Comparison of ENCODE assay signal across 8 cellular contexts in the genomic region with DNA sequence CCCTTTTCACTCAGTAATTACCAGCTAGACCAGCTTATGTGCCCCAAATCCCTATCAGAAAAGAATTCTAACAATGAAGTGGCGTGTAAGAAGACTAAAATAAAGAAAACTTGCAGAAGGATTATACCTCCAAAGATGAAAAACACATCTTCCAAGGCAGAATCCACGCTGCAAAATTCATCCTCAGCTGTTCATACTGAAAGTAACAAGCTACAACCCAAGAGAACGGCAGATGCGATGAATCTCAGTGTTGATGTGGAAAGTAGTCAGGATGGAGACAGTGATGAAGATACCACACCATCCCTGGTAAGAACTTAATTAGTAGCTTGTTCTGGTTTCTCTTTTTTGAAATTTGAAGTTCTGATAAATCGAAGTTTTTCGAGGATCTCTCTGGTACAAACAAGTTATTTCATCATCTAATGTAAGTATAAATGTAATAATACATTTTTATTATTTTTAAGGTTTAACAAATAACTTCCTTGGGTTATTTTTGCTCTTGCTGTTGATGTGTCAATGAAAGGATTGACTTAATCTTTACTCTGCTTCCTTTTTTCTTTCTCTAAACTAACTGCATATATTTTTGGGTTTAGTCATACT. TPM values are rescaled to one million over a fixed set of nuclear protein-coding genes. Genes with fewer than 3 reads are reported as not detected.
DNase-seq lines count a peak whose midpoint lies in the region; ATAC-seq and TF ChIP-seq lines count a peak whose summit lies in the region.

No MANE protein-coding gene starts in this region.

- ATAC-seq in activated T-helper 17 cell treated with anti-CD3 and anti-CD28 coated beads, Interleukin-2, amount 50 U/mL, for 72 hours (replicated peaks): peak; percentile 42
- ATAC-seq in memory B cell (ENCODE audit: low read depth) (no peak), GM21423 (IDR thresholded peaks at IDR 0.05; ENCODE audit: unreplicated experiment) (no peak)

- peak overlapping the region; percentile 81 for H3K27ac Mint-ChIP-seq in activated T-helper 17 cell treated with anti-CD3 and anti-CD28 coated beads, Interleukin-2, amount 50 U/mL, for 72 hours
- H3K27ac Mint-ChIP-seq in memory B cell: peak overlapping the region; percentile 77

- H3K36me3 Mint-ChIP-seq in activated T-helper 17 cell treated with anti-CD3 and anti-CD28 coated beads, Interleukin-2, amount 50 U/mL, for 72 hours (ENCODE audit: low read depth): peaks cover 81% of the 10 kb centered on the region
- no peaks in the 10 kb centered on the region for H3K36me3 Mint-ChIP-seq in memory B cell

- CTCF ChIA-PET in BJ (lab: Yijun Ruan, JAX): no interaction called here

- no peaks in the 10 kb centered on the region for H3K9me3 Mint-ChIP-seq in activated T-helper 17 cell treated with anti-CD3 and anti-CD28 coated beads, Interleukin-2, amount 50 U/mL, for 72 hours
- no peaks in the 10 kb centered on the region for H3K9me3 Mint-ChIP-seq in memory B cell

- H3K27me3 ChIP-seq in BJ (ENCODE audit: control insufficient read depth, insufficient read depth, low read length): no peaks in the 10 kb centered on the region

- peaks cover 15% of the 10 kb centered on the region for H3K4me1 Mint-ChIP-seq in activated T-helper 17 cell treated with anti-CD3 and anti-CD28 coated beads, Interleukin-2, amount 50 U/mL, for 72 hours
- H3K4me1 Mint-ChIP-seq in memory B cell: peaks cover 33% of the 10 kb centered on the region

- no peaks in the 10 kb centered on the region for H3K36me3 ChIP-seq in BJ (ENCODE audit: control insufficient read depth, insufficient read depth, low read length)

- H3K27me3 Mint-ChIP-seq in activated T-helper 17 cell treated with anti-CD3 and anti-CD28 coated beads, Interleukin-2, amount 50 U/mL, for 72 hours: no peaks in the 10 kb centered on the region
- H3K27me3 Mint-ChIP-seq in memory B cell: no peaks in the 10 kb centered on the region

- POLR2A ChIA-PET in BJ (lab: Charles Lee): interaction anchor here (0.6 kb wide), 1 partner anchor 18 kb away, joined by 4 read pairs; no protein-coding TSS in a partner anchor

- DNase-seq in BJ (ENCODE audit: low read depth): no peak
- DNase-seq in HFF-Myc (ENCODE audit: extremely low read depth, low read depth): no peak
- no peak for DNase-seq in memory B cell (ENCODE audit: low spot score in 2 of 2)
- DNase-seq in activated CD8-positive, alpha-beta memory T cell treated with anti-CD3 and anti-CD28 coated beads, Interleukin-2, amount 50 U/mL, for 48 hours: no peak
- DNase-seq in GOT3 (lab: John Stamatoyannopoulos, UW): no peak
- DNase-seq in NCI-H1092 treated with DMSO at 0.1 percent for 48 hours (lab: John Stamatoyannopoulos, UW): no peak

- TF ChIP-seq CTCF in BJ (IDR thresholded peaks at IDR 0.05; ENCODE audit: insufficient read depth, low read depth, low read length): no peak
- no peak for TF ChIP-seq CTCF in HFF-Myc (IDR thresholded peaks at IDR 0.05; ENCODE audit: low read depth, low read length, missing control alignments)

- peak overlapping the region; percentile 18 for H3K4me3 ChIP-seq in BJ (ENCODE audit: low read depth, low read length)
- peak overlapping the region; percentile 70 for H3K4me3 ChIP-seq in HFF-Myc (replicated peaks; ENCODE audit: low read depth, low read length)

- H3K4me3 Mint-ChIP-seq in activated T-helper 17 cell treated with anti-CD3 and anti-CD28 coated beads, Interleukin-2, amount 50 U/mL, for 72 hours: peak overlapping the region; percentile 98
- H3K4me3 Mint-ChIP-seq in memory B cell: peak overlapping the region; percentile 85

RNA-seq across cellular contexts. Expression of gene WDR76, which starts 1.4 kb away (rescaled TPM):
- polyA plus RNA-seq in BJ (2011; rRNA removed): 1.5 and 3.4 TPM in 2 replicates
- polyA minus RNA-seq in BJ (2011; rRNA and poly(A)+ RNA removed): 3.0 and 3.5 TPM in 2 replicates
- total RNA-seq in activated T-helper 17 cell treated with anti-CD3 and anti-CD28 coated beads, Interleukin-2, amount 50 U/mL, for 72 hours: 10 to 100 TPM; 73.0 to 86.2 TPM

RNA-seq across cellular contexts. Expression of gene MFAP1, which starts 3.7 kb away (rescaled TPM):
- 13.1 and 23.4 TPM in 2 replicates for polyA plus RNA-seq in BJ (2011; rRNA removed)
- 9.9 and 10.3 TPM in 2 replicates for polyA minus RNA-seq in BJ (2011; rRNA and poly(A)+ RNA removed)
- 10 to 100 TPM; 46.5 to 63.4 TPM for total RNA-seq in activated T-helper 17 cell treated with anti-CD3 and anti-CD28 coated beads, Interleukin-2, amount 50 U/mL, for 72 hours

RNA-seq across cellular contexts. Expression of gene HYPK, which starts 27.8 kb away (rescaled TPM):
- polyA plus RNA-seq in BJ (2011; rRNA removed): 3.4 and 7.8 TPM in 2 replicates
- polyA minus RNA-seq in BJ (2011; rRNA and poly(A)+ RNA removed): 3.3 and 6.0 TPM in 2 replicates
- 10 to 100 TPM; 15.6 to 17.5 TPM for total RNA-seq in activated T-helper 17 cell treated with anti-CD3 and anti-CD28 coated beads, Interleukin-2, amount 50 U/mL, for 72 hours

RNA-seq across cellular contexts. Expression of gene SERINC4, which starts 28.1 kb away (rescaled TPM):
- 0.04 TPM in 1 of 2 replicates, not detected in the other for polyA plus RNA-seq in BJ (2011; rRNA removed)
- not detected in 2 replicates for polyA minus RNA-seq in BJ (2011; rRNA and poly(A)+ RNA removed)
- total RNA-seq in activated T-helper 17 cell treated with anti-CD3 and anti-CD28 coated beads, Interleukin-2, amount 50 U/mL, for 72 hours: under 1 TPM; 0.17 to 0.24 TPM

RNA-seq across cellular contexts. Expression of gene SERF2, which starts 36.0 kb away (rescaled TPM):
- 848 and 929 TPM in 2 replicates for polyA plus RNA-seq in BJ (2011; rRNA removed)
- 367 and 640 TPM in 2 replicates for polyA minus RNA-seq in BJ (2011; rRNA and poly(A)+ RNA removed)
- 100 to 1,000 TPM; 521 to 550 TPM for total RNA-seq in activated T-helper 17 cell treated with anti-CD3 and anti-CD28 coated beads, Interleukin-2, amount 50 U/mL, for 72 hours
